In the genomic region with DNA sequence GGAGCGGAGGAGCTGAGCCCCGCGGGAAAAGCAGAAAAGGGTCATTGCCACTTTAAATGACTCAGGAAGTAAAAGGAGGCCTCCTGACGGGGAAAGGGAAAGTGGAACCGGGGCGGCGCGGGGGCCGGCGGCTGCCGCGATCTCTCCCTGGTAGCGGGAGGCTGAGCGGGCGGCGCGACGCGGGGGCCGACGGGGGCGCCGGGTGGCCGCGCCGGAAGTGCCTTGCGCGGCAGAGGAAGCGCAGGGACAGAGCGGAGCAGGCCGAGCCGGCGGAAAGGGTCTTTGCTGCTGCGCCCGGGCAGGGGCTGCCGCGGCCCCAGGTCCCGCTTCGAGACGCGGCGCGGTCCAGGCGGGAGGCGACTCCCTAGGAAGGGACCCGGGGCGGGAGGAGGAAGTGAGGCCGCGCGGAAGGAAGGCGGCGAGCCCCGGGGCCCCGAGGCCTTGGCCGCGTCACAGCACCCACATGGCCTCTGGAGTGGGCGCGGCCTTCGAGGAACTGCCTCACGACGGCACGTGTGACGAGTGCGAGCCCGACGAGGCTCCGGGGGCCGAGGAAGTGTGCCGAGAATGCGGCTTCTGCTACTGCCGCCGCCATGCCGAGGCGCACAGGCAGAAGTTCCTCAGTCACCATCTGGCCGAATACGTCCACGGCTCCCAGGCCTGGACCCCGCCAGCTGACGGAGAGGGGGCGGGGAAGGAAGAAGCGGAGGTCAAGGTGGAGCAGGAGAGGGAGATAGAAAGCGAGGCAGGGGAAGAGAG, we compare ENCODE assay signal across 1 cellular context.
TF ChIP-seq lines count a peak whose summit lies in the region.

A gene with protein sequence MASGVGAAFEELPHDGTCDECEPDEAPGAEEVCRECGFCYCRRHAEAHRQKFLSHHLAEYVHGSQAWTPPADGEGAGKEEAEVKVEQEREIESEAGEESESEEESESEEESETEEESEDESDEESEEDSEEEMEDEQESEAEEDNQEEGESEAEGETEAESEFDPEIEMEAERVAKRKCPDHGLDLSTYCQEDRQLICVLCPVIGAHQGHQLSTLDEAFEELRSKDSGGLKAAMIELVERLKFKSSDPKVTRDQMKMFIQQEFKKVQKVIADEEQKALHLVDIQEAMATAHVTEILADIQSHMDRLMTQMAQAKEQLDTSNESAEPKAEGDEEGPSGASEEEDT (plus strand): TSS at position 127 of the 759 bp plus-strand sequence. CDS start 337 bp downstream, at position 464.

TF ChIP-seq in HCT116, 20 proteins besides CTCF, POLR2A, EP300 and RAD21 (continued from another document):
- TF ChIP-seq, protein P1, sequence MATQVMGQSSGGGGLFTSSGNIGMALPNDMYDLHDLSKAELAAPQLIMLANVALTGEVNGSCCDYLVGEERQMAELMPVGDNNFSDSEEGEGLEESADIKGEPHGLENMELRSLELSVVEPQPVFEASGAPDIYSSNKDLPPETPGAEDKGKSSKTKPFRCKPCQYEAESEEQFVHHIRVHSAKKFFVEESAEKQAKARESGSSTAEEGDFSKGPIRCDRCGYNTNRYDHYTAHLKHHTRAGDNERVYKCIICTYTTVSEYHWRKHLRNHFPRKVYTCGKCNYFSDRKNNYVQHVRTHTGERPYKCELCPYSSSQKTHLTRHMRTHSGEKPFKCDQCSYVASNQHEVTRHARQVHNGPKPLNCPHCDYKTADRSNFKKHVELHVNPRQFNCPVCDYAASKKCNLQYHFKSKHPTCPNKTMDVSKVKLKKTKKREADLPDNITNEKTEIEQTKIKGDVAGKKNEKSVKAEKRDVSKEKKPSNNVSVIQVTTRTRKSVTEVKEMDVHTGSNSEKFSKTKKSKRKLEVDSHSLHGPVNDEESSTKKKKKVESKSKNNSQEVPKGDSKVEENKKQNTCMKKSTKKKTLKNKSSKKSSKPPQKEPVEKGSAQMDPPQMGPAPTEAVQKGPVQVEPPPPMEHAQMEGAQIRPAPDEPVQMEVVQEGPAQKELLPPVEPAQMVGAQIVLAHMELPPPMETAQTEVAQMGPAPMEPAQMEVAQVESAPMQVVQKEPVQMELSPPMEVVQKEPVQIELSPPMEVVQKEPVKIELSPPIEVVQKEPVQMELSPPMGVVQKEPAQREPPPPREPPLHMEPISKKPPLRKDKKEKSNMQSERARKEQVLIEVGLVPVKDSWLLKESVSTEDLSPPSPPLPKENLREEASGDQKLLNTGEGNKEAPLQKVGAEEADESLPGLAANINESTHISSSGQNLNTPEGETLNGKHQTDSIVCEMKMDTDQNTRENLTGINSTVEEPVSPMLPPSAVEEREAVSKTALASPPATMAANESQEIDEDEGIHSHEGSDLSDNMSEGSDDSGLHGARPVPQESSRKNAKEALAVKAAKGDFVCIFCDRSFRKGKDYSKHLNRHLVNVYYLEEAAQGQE (IDR thresholded peaks at IDR 0.05; ENCODE audit: low read depth), result no peak
- no peak for TF ChIP-seq FOSL1 (IDR thresholded peaks at IDR 0.05; ENCODE audit: low read depth)
- no peak for TF ChIP-seq EZH2phosphoT487 (IDR thresholded peaks at IDR 0.05; ENCODE audit: borderline replicate concordance)
- TF ChIP-seq ZNF274 (IDR thresholded peaks at IDR 0.05; ENCODE audit: low read depth, low read length), result no peak
- peak; percentile 99 for TF ChIP-seq MAX (IDR thresholded peaks at IDR 0.05)
- TF ChIP-seq TCF7L2 (IDR thresholded peaks at IDR 0.05; ENCODE audit: borderline replicate concordance, extremely low read depth, insufficient read depth, insufficient read length), result no peak
- peak; percentile 68 for TF ChIP-seq POLR2AphosphoS5 (IDR thresholded peaks at IDR 0.05; ENCODE audit: low read depth, low read length)
- no peak for TF ChIP-seq EZH2 (IDR thresholded peaks at IDR 0.05)
- no peak for TF ChIP-seq YY1 (IDR thresholded peaks at IDR 0.05; ENCODE audit: extremely low read depth, insufficient replicate concordance, low read depth, low read length)
- no peak; the same call in 1 of the 2 replicates for TF ChIP-seq EGR1 (IDR thresholded peaks at IDR 0.05; ENCODE audit: low read depth)
- no peak for TF ChIP-seq ZBTB33 (IDR thresholded peaks at IDR 0.05; ENCODE audit: extremely low read depth, insufficient replicate concordance, low read length)
- no peak for TF ChIP-seq CEBPB (IDR thresholded peaks at IDR 0.05; ENCODE audit: low read depth)
